ENCODE assay signal across 1 cellular context in genomic region chr10:125812128-125812527, GRCh38.
TF ChIP-seq lines count a peak whose summit lies in the region.

No MANE protein-coding gene starts in this region.

TF ChIP-seq in HEK293, 187 proteins besides CTCF, POLR2A, EP300 and RAD21:
- TF ChIP-seq PRDM6 (tag by site-specific recombination; IDR thresholded peaks at IDR 0.05) (peak; percentile 30; the same call in 1 of the 2 replicates), ZNF658 (tag by site-specific recombination; IDR thresholded peaks at IDR 0.05) (no peak), ZNF776 (tag by site-specific recombination; IDR thresholded peaks at IDR 0.05; ENCODE audit: borderline replicate concordance) (no peak), EGR2 (tag by site-specific recombination; IDR thresholded peaks at IDR 0.05; ENCODE audit: low read depth) (no peak)
TF ChIP-seq in HEK293: peak in this region for 1.
